Comparison of ENCODE assay signal across 8 cellular contexts in genomic region chr3:184582583-184582982, GRCh38. TPM values are rescaled to one million over a fixed set of nuclear protein-coding genes. Genes with fewer than 3 reads are reported as not detected.
DNase-seq lines count a peak whose midpoint lies in the region; ATAC-seq and TF ChIP-seq lines count a peak whose summit lies in the region.

No MANE protein-coding gene starts in this region.

- peaks cover 37% of the 10 kb centered on the region for H3K36me3 Mint-ChIP-seq in brain
- H3K36me3 Mint-ChIP-seq in stimulated activated effector memory CD8-positive, alpha-beta T cell treated with anti-CD3 and anti-CD28 coated beads, Interleukin-12 subunit alpha, Interleukin-12 subunit beta, amount 100 ng/mL, for 72 hours: no peaks in the 10 kb centered on the region

- no peaks in the 10 kb centered on the region for H3K27me3 Mint-ChIP-seq in brain

- in situ Hi-C loops in GM13977 (cut with MboI; ENCODE audit: low pct_unique_long_range_greater_than_20kb, low sequenced_read_pairs, unreplicated experiment): no loop called here

- peak overlapping the region; percentile 68 to 84 (median 74) for H3K4me3 Mint-ChIP-seq in brain
- peak overlapping the region; percentile 22 for H3K4me3 Mint-ChIP-seq in stimulated activated effector memory CD8-positive, alpha-beta T cell treated with anti-CD3 and anti-CD28 coated beads, Interleukin-12 subunit alpha, Interleukin-12 subunit beta, amount 100 ng/mL, for 72 hours

- H3K4me1 Mint-ChIP-seq in brain: peaks cover 45% of the 10 kb centered on the region
- H3K4me1 Mint-ChIP-seq in stimulated activated effector memory CD8-positive, alpha-beta T cell treated with anti-CD3 and anti-CD28 coated beads, Interleukin-12 subunit alpha, Interleukin-12 subunit beta, amount 100 ng/mL, for 72 hours: peaks cover 10% of the 10 kb centered on the region

- H3K9me3 Mint-ChIP-seq in brain: no peaks in the 10 kb centered on the region
- no peaks in the 10 kb centered on the region for H3K9me3 Mint-ChIP-seq in stimulated activated effector memory CD8-positive, alpha-beta T cell treated with anti-CD3 and anti-CD28 coated beads, Interleukin-12 subunit alpha, Interleukin-12 subunit beta, amount 100 ng/mL, for 72 hours

- no peak for ATAC-seq in stimulated activated effector memory CD8-positive, alpha-beta T cell treated with anti-CD3 and anti-CD28 coated beads, Interleukin-12 subunit alpha, Interleukin-12 subunit beta, amount 100 ng/mL, for 72 hours
- ATAC-seq in HG03097 (IDR thresholded peaks at IDR 0.05; ENCODE audit: low FRiP score, unreplicated experiment): no peak
- ATAC-seq in GM18520 (IDR thresholded peaks at IDR 0.05; ENCODE audit: unreplicated experiment): no peak

- H3K27ac Mint-ChIP-seq in brain: peak overlapping the region; percentile 71 to 98 (median 90)
- no peak overlapping the region for H3K27ac Mint-ChIP-seq in stimulated activated effector memory CD8-positive, alpha-beta T cell treated with anti-CD3 and anti-CD28 coated beads, Interleukin-12 subunit alpha, Interleukin-12 subunit beta, amount 100 ng/mL, for 72 hours

- TF ChIP-seq CTCF in brain (conservative IDR thresholded peaks at IDR 0.05): no peak
- no peak for TF ChIP-seq CTCF in GM13977 (IDR thresholded peaks at IDR 0.05; ENCODE audit: extremely low read depth, insufficient read depth, missing control alignments)

- DNase-seq in LHCN-M2 (ENCODE audit: low read depth): peak; percentile 86
- DNase-seq in iris pigment epithelial cell (ENCODE audit: low read depth): peak; percentile 66
- no peak for DNase-seq in stimulated activated effector memory CD8-positive, alpha-beta T cell treated with anti-CD3 and anti-CD28 coated beads, Interleukin-12 subunit alpha, Interleukin-12 subunit beta, amount 100 ng/mL, for 72 hours (ENCODE audit: low spot score in 2 of 2)
- no peak for DNase-seq in activated gamma-delta T cell treated with Interleukin-2 at 50 U/mL for 16 hours
- DNase-seq in GM13977 (ENCODE audit: low spot score): no peak

RNA-seq across cellular contexts. Expression of gene EPHB3, which starts 21.0 kb away (rescaled TPM):
- total RNA-seq in LHCN-M2 (2014; rRNA removed): 2.5 and 4.2 TPM in 2 replicates
- 3.9 TPM for polyA plus RNA-seq in LHCN-M2 (2012)
- polyA plus RNA-seq in brain (ENCODE audit: insufficient read depth, low read depth, low replicate concordance): 17.0 TPM

Comparison
In these comparisons a context has a peak if more than half of its experiments do, and no peak if none do; other contexts are left out.
1. DNase-seq: peak in LHCN-M2 (single experiment) and iris pigment epithelial cell (single experiment); none in stimulated activated effector memory CD8-positive, alpha-beta T cell treated with anti-CD3 and anti-CD28 coated beads, Interleukin-12 subunit alpha, Interleukin-12 subunit beta, amount 100 ng/mL, for 72 hours (0 of 2), activated gamma-delta T cell treated with Interleukin-2 at 50 U/mL for 16 hours (single experiment) and GM13977 (single experiment).